8 cellular contexts compared by ENCODE assay signal in genomic region chr13:29472317-29472961, GRCh38.
DNase-seq lines count a peak whose midpoint lies in the region.

No MANE protein-coding gene starts in this region.

- no peaks in the 10 kb centered on the region for H3K9me3 ChIP-seq in HAP-1

- H3K36me3 ChIP-seq in HAP-1 (replicated peaks), result no peaks in the 10 kb centered on the region

- peaks cover 3% of the 10 kb centered on the region; the same call in 1 of the 2 replicates for H3K27me3 ChIP-seq in HAP-1 (ENCODE audit: low read depth)

- in situ Hi-C loops in Caki2 (cut with HindIII; ENCODE audit: low pct_unique_long_range_greater_than_20kb, low sequenced_read_pairs) (no loop called here), HAP-1 (cut with MboI; ENCODE audit: low sequenced_read_pairs) (no loop called here)

- DNase-seq in Caki2 (ENCODE audit: low read depth) (peak; percentile 23), HAP-1 (ENCODE audit: low spot score in 2 of 2) (peak; percentile 60 to 80), NOMO-1 treated with dmso at 0.1 percent for 144 hours (lab: John Stamatoyannopoulos, UW; ENCODE audit: unreplicated experiment) (peak; percentile 52), glomerular visceral epithelial cell (ENCODE audit: extremely low spot score) (peak; percentile 56), T1000 (lab: John Stamatoyannopoulos, UW) (no peak)
- peak; percentile 60 to 67 for DNase-seq in activated T-cell treated with anti-CD3 and anti-CD28 coated beads, Interleukin-2, amount 50 U/mL, for 48 hours
- peak; percentile 6 to 40 for DNase-seq in stimulated activated CD4-positive, alpha-beta T cell treated with anti-CD3 and anti-CD28 coated beads, Interleukin-12 subunit alpha, Interleukin-12 subunit beta, amount 100 ng/mL, for 24 hours (ENCODE audit: low read depth in 2 of 2)
- DNase-seq in effector CD8-positive, alpha-beta T cell (lab: John Stamatoyannopoulos, UW), result no peak

- no peaks in the 10 kb centered on the region for H3K4me1 ChIP-seq in HAP-1

- H3K4me3 ChIP-seq in HAP-1, result no peak overlapping the region

Comparison
In these comparisons a context has a peak if more than half of its experiments do, and no peak if none do; other contexts are left out.
1. DNase-seq: peak in Caki2 (single experiment), HAP-1 (2 of 2), NOMO-1 treated with dmso at 0.1 percent for 144 hours (single experiment), activated T-cell treated with anti-CD3 and anti-CD28 coated beads, Interleukin-2, amount 50 U/mL, for 48 hours (2 of 2), glomerular visceral epithelial cell (single experiment) and stimulated activated CD4-positive, alpha-beta T cell treated with anti-CD3 and anti-CD28 coated beads, Interleukin-12 subunit alpha, Interleukin-12 subunit beta, amount 100 ng/mL, for 24 hours (2 of 2); none in effector CD8-positive, alpha-beta T cell (single experiment) and T1000 (single experiment).